1 cellular context compared by ENCODE assay signal in the genomic region with DNA sequence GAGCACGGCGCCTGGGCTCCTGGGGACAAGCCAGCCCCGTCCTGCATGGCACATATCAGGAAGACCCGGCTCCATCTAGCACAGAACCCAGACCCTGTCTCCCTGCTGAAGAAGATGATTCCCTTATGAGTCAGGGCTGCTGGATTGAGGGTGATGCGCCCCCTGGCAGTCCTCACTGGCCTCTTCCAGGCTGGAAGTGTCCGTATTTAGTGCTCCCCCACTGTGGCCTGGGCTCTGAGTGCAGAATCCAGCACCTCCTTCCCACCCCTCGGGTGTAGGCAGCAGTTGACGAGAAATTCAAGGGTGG.
TF ChIP-seq lines count a peak whose summit lies in the region.

No MANE protein-coding gene starts in this region.

TF ChIP-seq in HCT116, 20 proteins besides CTCF, POLR2A, EP300 and RAD21 (continued from another document):
- TF ChIP-seq REST (IDR thresholded peaks at IDR 0.05; ENCODE audit: low read depth) (no peak), FOSL1 (IDR thresholded peaks at IDR 0.05; ENCODE audit: low read depth) (no peak), ZNF274 (IDR thresholded peaks at IDR 0.05; ENCODE audit: low read depth, low read length) (no peak), CEBPB (IDR thresholded peaks at IDR 0.05; ENCODE audit: low read depth) (no peak), YY1 (IDR thresholded peaks at IDR 0.05; ENCODE audit: extremely low read depth, insufficient replicate concordance, low read depth, low read length) (no peak), SIN3A (IDR thresholded peaks at IDR 0.05; ENCODE audit: low read depth) (no peak), CBX3 (IDR thresholded peaks at IDR 0.05; ENCODE audit: low read depth) (no peak), JUND (IDR thresholded peaks at IDR 0.05) (no peak), SP1 (IDR thresholded peaks at IDR 0.05; ENCODE audit: low read depth) (no peak), ZFX (IDR thresholded peaks at IDR 0.05) (no peak), POLR2AphosphoS5 (IDR thresholded peaks at IDR 0.05; ENCODE audit: low read depth, low read length) (no peak), TCF7L2 (IDR thresholded peaks at IDR 0.05; ENCODE audit: borderline replicate concordance, extremely low read depth, insufficient read depth, insufficient read length) (no peak), SRF (IDR thresholded peaks at IDR 0.05; ENCODE audit: low read depth) (no peak)
- TF ChIP-seq, protein P1, sequence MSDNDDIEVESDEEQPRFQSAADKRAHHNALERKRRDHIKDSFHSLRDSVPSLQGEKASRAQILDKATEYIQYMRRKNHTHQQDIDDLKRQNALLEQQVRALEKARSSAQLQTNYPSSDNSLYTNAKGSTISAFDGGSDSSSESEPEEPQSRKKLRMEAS (IDR thresholded peaks at IDR 0.05): no peak
- TF ChIP-seq, protein P2, sequence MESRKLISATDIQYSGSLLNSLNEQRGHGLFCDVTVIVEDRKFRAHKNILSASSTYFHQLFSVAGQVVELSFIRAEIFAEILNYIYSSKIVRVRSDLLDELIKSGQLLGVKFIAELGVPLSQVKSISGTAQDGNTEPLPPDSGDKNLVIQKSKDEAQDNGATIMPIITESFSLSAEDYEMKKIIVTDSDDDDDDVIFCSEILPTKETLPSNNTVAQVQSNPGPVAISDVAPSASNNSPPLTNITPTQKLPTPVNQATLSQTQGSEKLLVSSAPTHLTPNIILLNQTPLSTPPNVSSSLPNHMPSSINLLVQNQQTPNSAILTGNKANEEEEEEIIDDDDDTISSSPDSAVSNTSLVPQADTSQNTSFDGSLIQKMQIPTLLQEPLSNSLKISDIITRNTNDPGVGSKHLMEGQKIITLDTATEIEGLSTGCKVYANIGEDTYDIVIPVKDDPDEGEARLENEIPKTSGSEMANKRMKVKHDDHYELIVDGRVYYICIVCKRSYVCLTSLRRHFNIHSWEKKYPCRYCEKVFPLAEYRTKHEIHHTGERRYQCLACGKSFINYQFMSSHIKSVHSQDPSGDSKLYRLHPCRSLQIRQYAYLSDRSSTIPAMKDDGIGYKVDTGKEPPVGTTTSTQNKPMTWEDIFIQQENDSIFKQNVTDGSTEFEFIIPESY (IDR thresholded peaks at IDR 0.05; ENCODE audit: extremely low read depth, insufficient replicate concordance, low read length): no peak
TF ChIP-seq in HCT116: peak in this region for 0.
